ENCODE assay signal across 20 cellular contexts in the genomic region with DNA sequence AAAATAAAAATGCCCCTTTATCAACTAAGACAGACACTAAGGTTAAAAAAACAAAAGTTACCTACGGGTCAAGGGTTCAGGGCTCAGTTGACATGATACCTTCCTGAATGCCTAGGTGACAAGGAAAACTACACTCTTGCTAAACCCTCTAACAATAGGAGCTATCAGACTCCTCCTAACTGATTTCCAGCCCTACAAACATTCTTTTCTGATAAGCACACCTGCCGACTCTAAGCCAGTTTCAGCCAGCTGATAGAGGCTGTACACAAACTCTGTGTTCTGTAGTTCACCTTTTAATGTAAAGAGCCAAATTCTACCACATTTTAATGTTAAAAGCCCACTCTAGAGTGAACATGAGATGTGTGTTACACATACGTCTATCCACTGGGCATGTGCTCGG. TPM values are rescaled to one million over a fixed set of nuclear protein-coding genes. Genes with fewer than 3 reads are reported as not detected.
"Had no signal": no experiment of that assay in that cellular context is flagged by ENCODE, and none has a peak within 500 bp of the region (broad histone marks: within the 10 kb centered on the region; RNA-seq: fewer than 3 reads in every experiment).

No MANE protein-coding gene starts in this region.

- H3K9me3 ChIP-seq: esophagus muscularis mucosa, gastrocnemius medialis, left lung, lower lobe of right lung, neutrophil, right atrium auricular region, sigmoid colon had no signal

- H3K4me3 Mint-ChIP-seq: memory B cell; naive thymus-derived CD8-positive, alpha-beta T cell had no signal

- DNase-seq: cortex of kidney; effector memory CD4-positive, alpha-beta T cell; gastrocnemius medialis; heart right ventricle; islet precursor cell; left lung; lower lobe of right lung; midbrain; naive thymus-derived CD8-positive, alpha-beta T cell; posterior cingulate gyrus; sigmoid colon; stimulated activated CD4-positive, alpha-beta T cell treated with anti-CD3 and anti-CD28 coated beads, Interleukin-12 subunit alpha, Interleukin-12 subunit beta, amount 100 ng/mL, for 4 hours; stimulated activated naive CD4-positive, alpha-beta T cell had no signal

- H3K27ac ChIP-seq: epithelial cell of prostate, esophagus muscularis mucosa, gastrocnemius medialis, heart right ventricle, left lung, lower lobe of right lung, neutrophil, right atrium auricular region, sigmoid colon, skin epidermis had no signal

- H3K4me1 Mint-ChIP-seq: memory B cell had no signal

- H3K4me1 ChIP-seq: esophagus muscularis mucosa, gastrocnemius medialis, left lung, lower lobe of right lung, right atrium auricular region, sigmoid colon had no signal

- H3K36me3 Mint-ChIP-seq: memory B cell; naive thymus-derived CD8-positive, alpha-beta T cell had no signal

- H3K27me3 ChIP-seq: esophagus muscularis mucosa, gastrocnemius medialis, left lung, neutrophil, right atrium auricular region, sigmoid colon had no signal

- H3K27ac Mint-ChIP-seq: memory B cell; naive thymus-derived CD8-positive, alpha-beta T cell had no signal

- H3K36me3 ChIP-seq: esophagus muscularis mucosa, gastrocnemius medialis, heart right ventricle, left lung, lower lobe of right lung, neutrophil, right atrium auricular region, sigmoid colon had no signal

- H3K4me3 ChIP-seq: esophagus muscularis mucosa, gastrocnemius medialis, heart right ventricle, left lung, lower lobe of right lung, right atrium auricular region, sigmoid colon, skin epidermis had no signal

RNA-seq across cellular contexts. Expression of a gene that starts 40.2 kb away (rescaled TPM):
- total RNA-seq: left lung; lower lobe of right lung; naive thymus-derived CD8-positive, alpha-beta T cell; osteoblast; right atrium auricular region had no signal
- polyA plus RNA-seq: naive thymus-derived CD8-positive, alpha-beta T cell had no signal
